8 cellular contexts compared by ENCODE assay signal in genomic region chr17:44533533-44534246, GRCh38. TPM values are rescaled to one million over a fixed set of nuclear protein-coding genes. Genes with fewer than 3 reads are reported as not detected.
DNase-seq lines count a peak whose midpoint lies in the region; ATAC-seq and TF ChIP-seq lines count a peak whose summit lies in the region.

No MANE protein-coding gene starts in this region.

- no peaks in the 10 kb centered on the region for H3K27me3 ChIP-seq in testis

- ATAC-seq in omental fat pad (ENCODE audit: low FRiP score) (peak; percentile 84), HG03571 (IDR thresholded peaks at IDR 0.05; ENCODE audit: unreplicated experiment) (no peak)

- TF ChIP-seq POLR2A in NB4 (IDR thresholded peaks at IDR 0.05; ENCODE audit: extremely low read depth, insufficient read length) (no peak), testis (IDR thresholded peaks at IDR 0.05) (no peak)

- peaks cover 15% of the 10 kb centered on the region for H3K4me1 ChIP-seq in testis

- intact Hi-C loops in testis (cut with DNase I; ENCODE audit: low total_unique reads), result loop anchor here (5.0 kb wide), 1 partner anchor 104 kb away; no protein-coding TSS in a partner anchor

- WGBS in testis, 2 donors, result 33 to 36% methylated on average over 21 of the region's 21 CpGs

- no peaks in the 10 kb centered on the region for H3K36me3 ChIP-seq in testis (ENCODE audit: low read depth, missing control alignments)

- TF ChIP-seq CTCF in NB4 (IDR thresholded peaks at IDR 0.05; ENCODE audit: low read depth, low read length), result peak; percentile 87
- peak in 2 of 3 donors; percentile 73 to 81 for TF ChIP-seq CTCF in omental fat pad (IDR thresholded peaks at IDR 0.05)
- TF ChIP-seq CTCF in testis (IDR thresholded peaks at IDR 0.05), result peak; percentile 92 to 98 (median 96)

- H3K27ac ChIP-seq in testis, result no peak overlapping the region

- H3K9me3 ChIP-seq in testis, result no peaks in the 10 kb centered on the region

- peak; percentile 71 for DNase-seq in GM04504 (ENCODE audit: low read depth)
- DNase-seq in NB4 (ENCODE audit: low read depth), result peak; percentile 86
- peak; percentile 95 for DNase-seq in SK-N-DZ (ENCODE audit: low spot score)
- DNase-seq in activated gamma-delta T cell treated with anti-CD3 and anti-CD28 coated beads, Interleukin-2, amount 50 U/mL, for 16 hours (ENCODE audit: low read depth), result peak; percentile 80
- peak; percentile 89 for DNase-seq in germinal center (ENCODE audit: low spot score)
- peak; percentile 95 for DNase-seq in omental fat pad (ENCODE audit: low spot score)
- DNase-seq in testis, result peak; percentile 96

- no peak overlapping the region for H3K4me3 ChIP-seq in NB4 (ENCODE audit: low read depth, low read length)
- H3K4me3 ChIP-seq in testis, result no peak overlapping the region

RNA-seq across cellular contexts. Expression of gene FZD2, which starts 23.6 kb away (rescaled TPM):
- polyA plus RNA-seq in SK-N-DZ (2014; cell fraction: cytosol; rRNA removed), result 19.7 and 19.9 TPM in 2 replicates
- 12.7 and 14.5 TPM in 2 replicates for polyA plus RNA-seq in SK-N-DZ (2014; cell fraction: nucleus; rRNA removed)
- total RNA-seq in omental fat pad, result 1 to 10 TPM in 3 of 4 donors, under 1 TPM in 1; 0.74 to 2.4 (median 2.0) TPM
- 1 to 10 TPM; 4.2 to 9.1 TPM for total RNA-seq in testis
- polyA plus RNA-seq in testis (ENCODE audit: insufficient read depth, low read depth, low replicate concordance), result 6.1 TPM

RNA-seq across cellular contexts. Expression of gene GPATCH8, which starts 30.5 kb away (rescaled TPM):
- polyA plus RNA-seq in SK-N-DZ (2014; cell fraction: cytosol; rRNA removed), result 16.3 and 23.3 TPM in 2 replicates
- 13.2 and 32.5 TPM in 2 replicates for polyA plus RNA-seq in SK-N-DZ (2014; cell fraction: nucleus; rRNA removed)
- 10 to 100 TPM; 25.7 to 58.5 (median 34.6) TPM for total RNA-seq in omental fat pad
- 10 to 100 TPM; 69.2 to 70.0 TPM for total RNA-seq in testis
- 32.8 TPM for polyA plus RNA-seq in testis (ENCODE audit: insufficient read depth, low read depth, low replicate concordance)
